ENCODE assay signal across 1 cellular context in genomic region chr10:116521424-116522305, GRCh38.
TF ChIP-seq lines count a peak whose summit lies in the region.

No MANE protein-coding gene starts in this region.

TF ChIP-seq in H1, 55 proteins besides CTCF, POLR2A, EP300 and RAD21 (continued from another document):
- TF ChIP-seq ATF2 (IDR thresholded peaks at IDR 0.05; ENCODE audit: low read length) (no peak), SP2 (IDR thresholded peaks at IDR 0.05; ENCODE audit: low read length) (no peak), TEAD4 (IDR thresholded peaks at IDR 0.05; ENCODE audit: low read depth, low read length) (no peak), HDAC2 (IDR thresholded peaks at IDR 0.05; ENCODE audit: borderline replicate concordance in 1 of 2, low read depth in 2 of 2, low read length in 2 of 2) (no peak), FOSL1 (IDR thresholded peaks at IDR 0.05; ENCODE audit: insufficient read depth, low read depth, low read length) (no peak), SIN3A (conservative IDR thresholded peaks at IDR 0.05 in 1 of 2, IDR thresholded peaks at IDR 0.05 in 1 of 2; ENCODE audit: low read depth in 1 of 2, low read length in 2 of 2) (no peak), NRF1 (IDR thresholded peaks at IDR 0.05; ENCODE audit: low read depth, low read length) (no peak), CHD2 (IDR thresholded peaks at IDR 0.05; ENCODE audit: low read length) (no peak), BRCA1 (IDR thresholded peaks at IDR 0.05; ENCODE audit: low read depth, low read length) (no peak), CBX8 (IDR thresholded peaks at IDR 0.05; ENCODE audit: borderline replicate concordance, low read depth, low read length) (no peak)
TF ChIP-seq in H1: peak in this region for 0.
